In the genomic region with DNA sequence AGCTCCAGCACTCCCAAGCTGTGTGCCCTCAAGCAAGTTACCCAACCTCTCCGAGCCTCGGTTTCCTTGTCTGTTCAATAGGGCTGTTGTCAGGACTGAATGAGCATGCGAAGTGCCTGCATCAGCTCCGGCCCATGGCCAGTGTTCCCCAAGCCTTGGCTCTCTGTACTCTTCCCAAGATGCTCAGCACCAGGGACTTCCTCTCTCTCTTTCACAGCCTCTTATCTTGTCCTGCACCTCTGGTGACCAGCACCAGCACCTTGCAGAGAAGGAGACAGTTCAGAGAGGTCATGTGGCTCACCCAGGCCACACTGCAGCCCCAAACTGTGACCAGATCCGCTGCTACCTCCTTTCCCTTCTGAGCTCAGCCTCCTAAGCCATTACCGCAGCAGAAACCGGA, we compare ENCODE assay signal across 22 cellular contexts.
DNase-seq lines count a peak whose midpoint lies in the region; ATAC-seq, FAIRE-seq and TF ChIP-seq lines count a peak whose summit lies in the region.
"Had no signal": no experiment of that assay in that cellular context is flagged by ENCODE, and none has a peak within 500 bp of the region (broad histone marks: within the 10 kb centered on the region; RNA-seq: fewer than 3 reads in every experiment).

No MANE protein-coding gene starts in this region.

- CTCF ChIA-PET in HEK293 (lab: Yijun Ruan, JAX) (interaction anchor here (0.6 to 2.9 kb wide), 4 partner anchors 8 to 312 kb away, joined by 3 to 11 read pairs (median 4); no protein-coding TSS in a partner anchor), K562 (lab: Yijun Ruan, JAX; ENCODE audit: low intra/inter-chr PET ratio) (no interaction called here)

- H3K4me3 Mint-ChIP-seq in mesothelial cell of epicardium, result no peak overlapping the region
- H3K4me3 Mint-ChIP-seq: CD4-positive, CD25-positive, alpha-beta regulatory T cell; HFFc6 had no signal

- peak overlapping the region; percentile 95 for H3K27ac Mint-ChIP-seq in mesothelial cell of epicardium
- H3K27ac Mint-ChIP-seq: CD4-positive, CD25-positive, alpha-beta regulatory T cell; HFFc6 had no signal

- FAIRE-seq in K562 (lab: Jason Lieb, UNC), result peak; percentile 85
- FAIRE-seq: H54 had no signal

- H3K4me1 ChIP-seq in HEK293 (ENCODE audit: control insufficient read depth, insufficient read depth, low read length) (no peaks in the 10 kb centered on the region), K562 (replicated peaks in 1 of 2; ENCODE audit: control insufficient read depth in 2 of 2, insufficient read depth in 2 of 2, low read length in 2 of 2) (peaks cover 13 to 50% of the 10 kb centered on the region in 2 experiments; a peak in 4 of 5 replicates), spleen (no peaks in the 10 kb centered on the region), GM23248 (ENCODE audit: insufficient read depth) (no peaks in the 10 kb centered on the region)

- H3K27me3 ChIP-seq in K562 (ENCODE audit: control insufficient read depth in 2 of 2, insufficient read depth in 2 of 2, low read length in 2 of 2), result 0 out of 5 replicates have a peak, but pooled peaks cover 0 to 4% of the 10 kb centered on the region in 2 experiments
- H3K27me3 ChIP-seq in spleen (replicated peaks in 1 of 7), result peaks cover 0 to 36% (median 0%) of the 10 kb centered on the region in 7 donors
- H3K27me3 ChIP-seq in GM23248 (replicated peaks; ENCODE audit: insufficient read depth), result peaks cover 23% of the 10 kb centered on the region; the same call in 1 of the 2 replicates
- H3K27me3 ChIP-seq: MG63 had no signal

- H3K27ac ChIP-seq in HEK293 (ENCODE audit: extremely low read depth, low read depth, low read length) (peak overlapping the region; percentile 47; the same call in 1 of the 2 replicates), K562 (ENCODE audit: extremely low read depth, low read depth, low read length) (no peak overlapping the region), spleen (no peak overlapping the region), GM23248 (no peak overlapping the region)
- H3K27ac ChIP-seq: PC-9 had no signal

- H3K79me2 ChIP-seq in K562 (ENCODE audit: control insufficient read depth, insufficient read depth, low read length), result no peaks in the 10 kb centered on the region
- H3K79me2 ChIP-seq in GM23248 (ENCODE audit: insufficient read depth), result no peaks in the 10 kb centered on the region

- no TSS peak for BruUV-seq in K562 (replicated peaks; lab: Mats Ljungman, UMichigan)

- TF ChIP-seq CTCF in HEK293 (tag by site-specific recombination; IDR thresholded peaks at IDR 0.05) (no peak), K562 (IDR thresholded peaks at IDR 0.05 in 2 of 3, conservative IDR thresholded peaks at IDR 0.05 in 1 of 3; ENCODE audit: insufficient read depth in 2 of 3, low read depth in 1 of 3, low read length in 3 of 3) (no peak), mesothelial cell of epicardium (IDR thresholded peaks at IDR 0.05; ENCODE audit: unreplicated experiment) (no peak), spleen (IDR thresholded peaks at IDR 0.05 in 8 of 11, conservative IDR thresholded peaks at IDR 0.05 in 3 of 11) (no peak)

- peak overlapping the region; percentile 50 for H3K4me2 ChIP-seq in K562 (ENCODE audit: insufficient read depth, low read length)
- H3K4me2 ChIP-seq in GM23248 (ENCODE audit: unreplicated experiment), result no peak overlapping the region
- H3K4me2 ChIP-seq: PC-9 had no signal

- H3K9ac ChIP-seq in K562 (ENCODE audit: insufficient read depth in 1 of 2, low read depth in 2 of 2, low read length in 2 of 2), result 0 out of 4 replicates have a peak overlapping the region, but pooled peaks of 1 of the 2 experiments have one; percentile 12
- no peak overlapping the region for H3K9ac ChIP-seq in GM23248

- peak; percentile 79 for ATAC-seq in K562

- no peaks in the 10 kb centered on the region for H3K9me3 Mint-ChIP-seq in mesothelial cell of epicardium

- POLR2A ChIA-PET in HEK293 (lab: Yijun Ruan, JAX) (no interaction called here), K562 (lab: Yijun Ruan, JAX) (interaction anchor here (0.6 to 1.1 kb wide), 5 partner anchors 8 to 600 kb away, joined by 3 to 6 read pairs (median 3); no protein-coding TSS in a partner anchor)

- no peak for TF ChIP-seq RAD21 in K562 (CRISPR knock-in tag; conservative IDR thresholded peaks at IDR 0.05 in 1 of 2, IDR thresholded peaks at IDR 0.05 in 1 of 2)

- no peak overlapping the region for H3K4me3 ChIP-seq in HEK293 (ENCODE audit: low read depth, low read length)
- no peak overlapping the region for H3K4me3 ChIP-seq in K562
- no peak overlapping the region for H3K4me3 ChIP-seq in spleen
- H3K4me3 ChIP-seq in GM23248, result no peak overlapping the region
- H3K4me3 ChIP-seq: MG63, PC-9 had no signal

- TF ChIP-seq POLR2A in K562 (conservative IDR thresholded peaks at IDR 0.05), result no peak
- no peak for TF ChIP-seq POLR2A in spleen (IDR thresholded peaks at IDR 0.05)

- H3K27me3 Mint-ChIP-seq in mesothelial cell of epicardium (ENCODE audit: low read depth), result no peaks in the 10 kb centered on the region

- DNase-seq in K562 (ENCODE audit: extremely low read depth in 1 of 4, low spot score in 3 of 4) (peak; percentile 37 to 69 (median 55)), mesothelial cell of epicardium (ENCODE audit: low spot score in 2 of 2, unreplicated experiment in 2 of 2) (no peak), spleen (peak; percentile 31), foreskin melanocyte (no peak), GM23248 (no peak), NCI-H1694 (lab: John Stamatoyannopoulos, UW) (no peak), anterior cingulate cortex (lab: John Stamatoyannopoulos, UW) (no peak)
- DNase-seq: CD4-positive, CD25-positive, alpha-beta regulatory T cell; COR-L47; NCI-H1092; NCI-H1436; NCI-H1930; NCI-H2227 treated with DMSO at 0.1 percent for 48 hours; NCI-H510A treated with DMSO at 0.1 percent for 48 hours; NCI-H748 treated with DMSO at 0.1 percent for 48 hours; RPMI8226; SIG-M5 had no signal

- peak overlapping the region; percentile 29 for H2AFZ ChIP-seq in K562 (ENCODE audit: low read depth, low read length)
- H2AFZ ChIP-seq in GM23248, result no peak overlapping the region
- H2AFZ ChIP-seq: PC-9 had no signal

- no peaks in the 10 kb centered on the region for H3K36me3 Mint-ChIP-seq in mesothelial cell of epicardium
- H3K36me3 Mint-ChIP-seq: CD4-positive, CD25-positive, alpha-beta regulatory T cell had no signal

- no peaks in the 10 kb centered on the region for H3K9me3 ChIP-seq in HEK293 (ENCODE audit: control insufficient read depth, insufficient read depth, low read depth, low read length)
- no peaks in the 10 kb centered on the region for H3K9me3 ChIP-seq in K562 (replicated peaks; ENCODE audit: control insufficient read depth, insufficient read depth, low read depth, low read length)
- H3K9me3 ChIP-seq in spleen, result peaks cover 0 to 26% (median 12%) of the 10 kb centered on the region in 8 donors
- no peaks in the 10 kb centered on the region for H3K9me3 ChIP-seq in GM23248 (ENCODE audit: low read depth)
- H3K9me3 ChIP-seq: MG63 had no signal

- H3K4me1 Mint-ChIP-seq in mesothelial cell of epicardium, result peaks cover 55% of the 10 kb centered on the region
- H3K4me1 Mint-ChIP-seq: CD4-positive, CD25-positive, alpha-beta regulatory T cell had no signal

- no peaks in the 10 kb centered on the region for H3K9me2 ChIP-seq in GM23248 (ENCODE audit: insufficient read depth)

- no peaks in the 10 kb centered on the region for H3F3A ChIP-seq in GM23248 (ENCODE audit: insufficient read depth)

- no peak for TF ChIP-seq EP300 in K562 (IDR thresholded peaks at IDR 0.05; ENCODE audit: low read length)

- H3K36me3 ChIP-seq in HEK293 (ENCODE audit: control insufficient read depth in 2 of 2, insufficient read depth in 1 of 2, low read length in 2 of 2) (no peaks in the 10 kb centered on the region), K562 (ENCODE audit: control insufficient read depth, insufficient read depth, low read length) (no peaks in the 10 kb centered on the region), spleen (no peaks in the 10 kb centered on the region), GM23248 (ENCODE audit: low read depth) (no peaks in the 10 kb centered on the region)
- H3K36me3 ChIP-seq: MG63 had no signal

- intact Hi-C loops in K562 (cut with micrococcal nuclease) (no loop called here), spleen (cut with DNase I; ENCODE audit: low total_unique reads) (no loop called here)

- H3K9me1 ChIP-seq in K562 (ENCODE audit: control insufficient read depth, insufficient read depth, low read length), result no peaks in the 10 kb centered on the region

- in situ Hi-C loops in K562 (cut with MboI) (no loop called here), GM23248 (cut with MboI) (no loop called here)

- WGBS in K562 (ENCODE audit: insufficient coverage, low coverage, missing lambda C conversion rate), result 15% methylated on average over 7 of the region's 7 CpGs
- 77 to 92% (median 86%) methylated on average over 7 of the region's 7 CpGs for WGBS in spleen, 5 donors
- WGBS in GM23248 (ENCODE audit: low coverage in 1 of 2, low lambda C conversion rate in 2 of 2, missing lambda C conversion rate in 2 of 2), 2 experiments, result 62 to 75% methylated on average over 7 of the region's 7 CpGs

- H4K20me1 ChIP-seq in K562 (replicated peaks; ENCODE audit: control insufficient read depth, insufficient read depth, low read length) (no peaks in the 10 kb centered on the region), GM23248 (ENCODE audit: insufficient read depth) (no peaks in the 10 kb centered on the region)

TF ChIP-seq in HEK293, 187 proteins besides CTCF, POLR2A, EP300 and RAD21:
- TF ChIP-seq SCRT1 (tag by site-specific recombination; IDR thresholded peaks at IDR 0.05; ENCODE audit: borderline replicate concordance), result no peak
- no peak for TF ChIP-seq ZNF221 (tag by site-specific recombination; IDR thresholded peaks at IDR 0.05; ENCODE audit: borderline replicate concordance)
- TF ChIP-seq ZNF768 (tag by site-specific recombination; IDR thresholded peaks at IDR 0.05), result 0 out of 2 replicates have a peak, but pooled peaks have one; percentile 39
- no peak for TF ChIP-seq ZNF747 (tag by site-specific recombination; IDR thresholded peaks at IDR 0.05)
- TF ChIP-seq ZNF514 (tag by site-specific recombination; IDR thresholded peaks at IDR 0.05), result no peak
- TF ChIP-seq ZNF629 (tag by site-specific recombination; IDR thresholded peaks at IDR 0.05), result no peak

TF ChIP-seq in K562, 482 proteins besides CTCF, POLR2A, EP300 and RAD21 (continues in another document):
- TF ChIP-seq KDM1A (IDR thresholded peaks at IDR 0.05) (peak; percentile 8 to 42; a peak in 1 of 4 replicates), JUN (IDR thresholded peaks at IDR 0.05; ENCODE audit: borderline replicate concordance, low read depth, low read length) (no peak), JUN (CRISPR knock-in tag; IDR thresholded peaks at IDR 0.05; ENCODE audit: borderline replicate concordance) (no peak), BRD9 (IDR thresholded peaks at IDR 0.05; ENCODE audit: low read depth, partially characterized antibody) (peak; percentile 80), DPF2 (IDR thresholded peaks at IDR 0.05) (0 out of 2 replicates have a peak, but pooled peaks have one; percentile 6)

Comparison
In these comparisons a context has a peak if more than half of its experiments do, and no peak if none do; other contexts are left out.
1. DNase-seq: peak in K562 (4 of 4) and spleen (single experiment); none in mesothelial cell of epicardium (0 of 2), foreskin melanocyte (single experiment), GM23248 (single experiment), NCI-H1694 (single experiment) and anterior cingulate cortex (0 of 58).